20 cellular contexts compared by ENCODE assay signal in the genomic region with DNA sequence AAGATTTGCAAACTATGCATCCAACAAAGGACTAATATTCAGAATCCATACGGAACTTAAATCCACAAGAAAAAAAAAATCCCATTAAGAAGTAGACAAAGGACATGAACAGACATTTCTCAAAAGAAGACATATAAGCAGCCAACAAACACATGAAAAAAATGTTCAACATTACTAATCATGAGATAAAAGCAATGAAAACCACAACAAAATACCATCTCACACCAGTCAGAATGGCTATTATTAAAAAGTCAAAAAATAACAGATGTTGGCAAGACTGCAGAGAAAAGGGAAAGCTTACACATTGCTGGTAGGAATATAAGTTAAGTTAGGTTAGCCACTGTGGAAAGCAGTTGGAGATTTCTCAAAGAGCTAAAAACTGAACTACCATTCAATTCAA. TPM values are rescaled to one million over a fixed set of nuclear protein-coding genes. Genes with fewer than 3 reads are reported as not detected.
DNase-seq lines count a peak whose midpoint lies in the region; ATAC-seq and TF ChIP-seq lines count a peak whose summit lies in the region.
"Had no signal": no experiment of that assay in that cellular context is flagged by ENCODE, and none has a peak within 500 bp of the region (broad histone marks: within the 10 kb centered on the region; RNA-seq: fewer than 3 reads in every experiment).

No MANE protein-coding gene starts in this region.

- peaks cover 12% of the 10 kb centered on the region for H3K4me1 ChIP-seq in suprapubic skin

- no peaks in the 10 kb centered on the region for H3K27me3 Mint-ChIP-seq in activated naive CD4-positive, alpha-beta T cell treated with anti-CD3 and anti-CD28 coated beads for 36 hours (ENCODE audit: low read depth)

- no peak overlapping the region for H3K4me3 ChIP-seq in fibroblast of mammary gland (ENCODE audit: control insufficient read depth, low read depth, low read length)
- H3K4me3 ChIP-seq in suprapubic skin, result no peak overlapping the region
- H3K4me3 ChIP-seq: body of pancreas, psoas muscle had no signal

- H3K27ac ChIP-seq in suprapubic skin, result no peak overlapping the region
- H3K27ac ChIP-seq: body of pancreas, psoas muscle, VCaP had no signal

- TF ChIP-seq CTCF in fibroblast of mammary gland (conservative IDR thresholded peaks at IDR 0.05; ENCODE audit: control insufficient read depth, insufficient read depth, low read depth, low read length), result no peak
- TF ChIP-seq CTCF in suprapubic skin (IDR thresholded peaks at IDR 0.05), result no peak

- peaks cover 14% of the 10 kb centered on the region for H3K36me3 Mint-ChIP-seq in activated naive CD4-positive, alpha-beta T cell treated with anti-CD3 and anti-CD28 coated beads for 36 hours (ENCODE audit: low read depth)
- peaks cover 4 to 40% of the 10 kb centered on the region in 2 donors for H3K36me3 Mint-ChIP-seq in activated naive CD4-positive, alpha-beta T cell treated with anti-CD3 and anti-CD28 coated beads, Interleukin-2, amount 50 U/mL, for 72 hours
- H3K36me3 Mint-ChIP-seq in stimulated activated effector memory CD8-positive, alpha-beta T cell treated with anti-CD3 and anti-CD28 coated beads, Interleukin-12 subunit alpha, Interleukin-12 subunit beta, amount 100 ng/mL, for 72 hours, result peaks cover 9% of the 10 kb centered on the region

- peaks cover 79% of the 10 kb centered on the region for H3K4me1 Mint-ChIP-seq in activated naive CD4-positive, alpha-beta T cell treated with anti-CD3 and anti-CD28 coated beads for 36 hours (ENCODE audit: low read depth)
- H3K4me1 Mint-ChIP-seq in stimulated activated effector memory CD8-positive, alpha-beta T cell treated with anti-CD3 and anti-CD28 coated beads, Interleukin-12 subunit alpha, Interleukin-12 subunit beta, amount 100 ng/mL, for 72 hours, result peaks cover 70% of the 10 kb centered on the region

- no peak for ATAC-seq in activated naive CD4-positive, alpha-beta T cell treated with anti-CD3 and anti-CD28 coated beads, Interleukin-2, amount 50 U/mL, for 72 hours
- no peak for ATAC-seq in stimulated activated effector memory CD8-positive, alpha-beta T cell treated with anti-CD3 and anti-CD28 coated beads, Interleukin-12 subunit alpha, Interleukin-12 subunit beta, amount 100 ng/mL, for 72 hours
- no peak for ATAC-seq in HG03097 (IDR thresholded peaks at IDR 0.05; ENCODE audit: low FRiP score, unreplicated experiment)
- ATAC-seq: body of pancreas; CD8-positive, alpha-beta T cell; psoas muscle had no signal

- intact Hi-C loops in activated naive CD4-positive, alpha-beta T cell treated with anti-CD3 and anti-CD28 coated beads for 36 hours (cut with micrococcal nuclease), result no loop called here

- no peaks in the 10 kb centered on the region for H3K9me3 ChIP-seq in suprapubic skin
- H3K9me3 ChIP-seq: body of pancreas, psoas muscle had no signal

- 72% methylated on average over 1 of the region's 1 CpG for WGBS in suprapubic skin

- no peak for TF ChIP-seq POLR2A in suprapubic skin (IDR thresholded peaks at IDR 0.05)

- H3K27ac Mint-ChIP-seq in activated naive CD4-positive, alpha-beta T cell treated with anti-CD3 and anti-CD28 coated beads for 36 hours, result peak overlapping the region; percentile 59
- no peak overlapping the region for H3K27ac Mint-ChIP-seq in activated naive CD4-positive, alpha-beta T cell treated with anti-CD3 and anti-CD28 coated beads, Interleukin-2, amount 50 U/mL, for 72 hours
- H3K27ac Mint-ChIP-seq in stimulated activated effector memory CD8-positive, alpha-beta T cell treated with anti-CD3 and anti-CD28 coated beads, Interleukin-12 subunit alpha, Interleukin-12 subunit beta, amount 100 ng/mL, for 72 hours, result peak overlapping the region; percentile 15
- H3K27ac Mint-ChIP-seq: CD8-positive, alpha-beta T cell had no signal

- no peak for DNase-seq in activated naive CD4-positive, alpha-beta T cell treated with anti-CD3 and anti-CD28 coated beads for 36 hours
- no peak for DNase-seq in activated naive CD4-positive, alpha-beta T cell treated with anti-CD3 and anti-CD28 coated beads, Interleukin-2, amount 50 U/mL, for 72 hours (ENCODE audit: low spot score in 2 of 2)
- DNase-seq in amniotic epithelial cell (ENCODE audit: low read depth) (peak; percentile 70), fibroblast of mammary gland (ENCODE audit: low read depth) (peak; percentile 72), suprapubic skin (ENCODE audit: low spot score in 2 of 2) (no peak)
- no peak for DNase-seq in stimulated activated effector memory CD8-positive, alpha-beta T cell treated with anti-CD3 and anti-CD28 coated beads, Interleukin-12 subunit alpha, Interleukin-12 subunit beta, amount 100 ng/mL, for 72 hours (ENCODE audit: low spot score in 2 of 2)
- DNase-seq in central memory CD4-positive, alpha-beta T cell, result no peak
- DNase-seq: activated effector memory CD4-positive, alpha-beta T cell treated with anti-CD3 and anti-CD28 coated beads, Interleukin-2, amount 50 U/mL, for 16 hours; body of pancreas; CD8-positive, alpha-beta T cell; DMS79; NCI-H1417 treated with DMSO at 0.1 percent for 48 hours; NCI-H2171 treated with DMSO at 0.1 percent for 48 hours; NCI-H82; psoas muscle; RPMI8226; stimulated activated naive CD4-positive, alpha-beta T cell treated with Interleukin-2 at 50 U/mL for 16 hours; SW 1271 had no signal

- H3K9me3 Mint-ChIP-seq in activated naive CD4-positive, alpha-beta T cell treated with anti-CD3 and anti-CD28 coated beads for 36 hours, result peaks cover 5% of the 10 kb centered on the region
- peaks cover 5 to 7% of the 10 kb centered on the region in 2 donors for H3K9me3 Mint-ChIP-seq in activated naive CD4-positive, alpha-beta T cell treated with anti-CD3 and anti-CD28 coated beads, Interleukin-2, amount 50 U/mL, for 72 hours
- no peaks in the 10 kb centered on the region for H3K9me3 Mint-ChIP-seq in stimulated activated effector memory CD8-positive, alpha-beta T cell treated with anti-CD3 and anti-CD28 coated beads, Interleukin-12 subunit alpha, Interleukin-12 subunit beta, amount 100 ng/mL, for 72 hours

- no peaks in the 10 kb centered on the region for H3K27me3 ChIP-seq in suprapubic skin
- H3K27me3 ChIP-seq: body of pancreas had no signal

- no peaks in the 10 kb centered on the region for H3K36me3 ChIP-seq in suprapubic skin

- CTCF ChIA-PET in activated naive CD4-positive, alpha-beta T cell treated with anti-CD3 and anti-CD28 coated beads for 36 hours (lab: Charles Lee), result interaction anchor here (1.2 kb wide), 1 partner anchor 16 kb away, joined by 7 read pairs; a partner anchor contains a TSS

- TF ChIP-seq EP300 in suprapubic skin (IDR thresholded peaks at IDR 0.05), result no peak

- H3K4me3 Mint-ChIP-seq in activated naive CD4-positive, alpha-beta T cell treated with anti-CD3 and anti-CD28 coated beads for 36 hours, result no peak overlapping the region
- H3K4me3 Mint-ChIP-seq in stimulated activated effector memory CD8-positive, alpha-beta T cell treated with anti-CD3 and anti-CD28 coated beads, Interleukin-12 subunit alpha, Interleukin-12 subunit beta, amount 100 ng/mL, for 72 hours, result no peak overlapping the region
- H3K4me3 Mint-ChIP-seq: CD8-positive, alpha-beta T cell had no signal

RNA-seq across cellular contexts. Expression of a gene that starts 16.2 kb away (rescaled TPM):
- 10 to 100 TPM; 41.4 to 45.8 TPM for total RNA-seq in activated naive CD4-positive, alpha-beta T cell treated with anti-CD3 and anti-CD28 coated beads for 36 hours
- 10 to 100 TPM; 43.5 to 51.0 TPM for total RNA-seq in activated naive CD4-positive, alpha-beta T cell treated with anti-CD3 and anti-CD28 coated beads, Interleukin-2, amount 50 U/mL, for 72 hours
- total RNA-seq in suprapubic skin, result 10 to 100 TPM; 38.7 to 93.3 (median 43.4) TPM

Comparison
In these comparisons a context has a peak if more than half of its experiments do, and no peak if none do; other contexts are left out.
1. H3K27ac Mint-ChIP-seq: peak in activated naive CD4-positive, alpha-beta T cell treated with anti-CD3 and anti-CD28 coated beads for 36 hours (single experiment) and stimulated activated effector memory CD8-positive, alpha-beta T cell treated with anti-CD3 and anti-CD28 coated beads, Interleukin-12 subunit alpha, Interleukin-12 subunit beta, amount 100 ng/mL, for 72 hours (single experiment); none in activated naive CD4-positive, alpha-beta T cell treated with anti-CD3 and anti-CD28 coated beads, Interleukin-2, amount 50 U/mL, for 72 hours (0 of 2).
2. DNase-seq: peak in amniotic epithelial cell (single experiment) and fibroblast of mammary gland (single experiment); none in activated naive CD4-positive, alpha-beta T cell treated with anti-CD3 and anti-CD28 coated beads for 36 hours (single experiment), activated naive CD4-positive, alpha-beta T cell treated with anti-CD3 and anti-CD28 coated beads, Interleukin-2, amount 50 U/mL, for 72 hours (0 of 2), stimulated activated effector memory CD8-positive, alpha-beta T cell treated with anti-CD3 and anti-CD28 coated beads, Interleukin-12 subunit alpha, Interleukin-12 subunit beta, amount 100 ng/mL, for 72 hours (0 of 2), central memory CD4-positive, alpha-beta T cell (single experiment) and suprapubic skin (0 of 2).